Comparison of ENCODE assay signal across 28 cellular contexts in the genomic region with DNA sequence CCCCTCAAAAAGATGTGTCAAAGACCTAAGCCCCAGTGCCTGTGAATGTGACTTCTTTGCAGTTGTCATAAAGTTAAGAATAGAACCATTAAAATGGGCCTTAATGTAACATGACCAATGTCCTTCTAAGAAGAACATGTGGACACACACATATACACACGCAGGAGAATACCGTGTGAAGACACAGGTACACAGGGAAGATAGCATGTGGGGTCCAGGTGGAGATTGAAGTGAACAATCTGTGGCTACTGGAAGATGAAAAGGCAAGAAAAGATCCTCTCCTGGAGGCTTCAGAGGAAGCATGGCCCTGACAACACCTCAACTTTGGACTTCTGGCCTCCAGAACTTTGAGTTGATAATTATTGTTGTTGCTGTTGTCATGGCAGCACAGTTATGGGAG.
DNase-seq lines count a peak whose midpoint lies in the region; ATAC-seq, FAIRE-seq and TF ChIP-seq lines count a peak whose summit lies in the region.
"Had no signal": no experiment of that assay in that cellular context is flagged by ENCODE, and none has a peak within 500 bp of the region (broad histone marks: within the 10 kb centered on the region; RNA-seq: fewer than 3 reads in every experiment).

No MANE protein-coding gene starts in this region.

- no peak overlapping the region for H3K27ac Mint-ChIP-seq in activated T-helper 17 cell treated with anti-CD3 and anti-CD28 coated beads, Interleukin-2, amount 50 U/mL, for 72 hours
- H3K27ac Mint-ChIP-seq: CD4-positive, alpha-beta memory T cell; CD4-positive, CD25-positive, alpha-beta regulatory T cell; CD8-positive, alpha-beta memory T cell had no signal

- in situ Hi-C loops in K562 (cut with MboI): no loop called here

- POLR2A ChIA-PET in K562 (lab: Yijun Ruan, JAX): no interaction called here

- peak overlapping the region; percentile 74 for H3K27ac ChIP-seq in VCaP
- no peak overlapping the region for H3K27ac ChIP-seq in K562 (ENCODE audit: extremely low read depth, low read depth, low read length)
- no peak overlapping the region for H3K27ac ChIP-seq in mesendoderm (ENCODE audit: low read depth, low read length)
- no peak overlapping the region for H3K27ac ChIP-seq in mesenchymal stem cell (ENCODE audit: low read length, poor library complexity, severe bottlenecking)
- H3K27ac ChIP-seq: BLaER1 had no signal

- H3K36me3 ChIP-seq in K562 (ENCODE audit: control insufficient read depth, insufficient read depth, low read length): no peaks in the 10 kb centered on the region
- no peaks in the 10 kb centered on the region for H3K36me3 ChIP-seq in mesendoderm (ENCODE audit: control insufficient read depth, insufficient read depth, low read length)
- H3K36me3 ChIP-seq in mesenchymal stem cell (ENCODE audit: control insufficient read depth in 1 of 2, insufficient read depth in 2 of 2, low read depth in 1 of 2, low read length in 2 of 2): no peaks in the 10 kb centered on the region
- H3K36me3 ChIP-seq: BE2C, BLaER1 had no signal

- H3K23ac ChIP-seq in mesendoderm (ENCODE audit: low read length): no peak overlapping the region
- H3K23ac ChIP-seq in mesenchymal stem cell (ENCODE audit: low read length in 2 of 2): no peak overlapping the region

- H2BK12ac ChIP-seq in mesenchymal stem cell (ENCODE audit: low read length in 2 of 2): no peak overlapping the region

- H3K4me1 Mint-ChIP-seq in activated T-helper 17 cell treated with anti-CD3 and anti-CD28 coated beads, Interleukin-2, amount 50 U/mL, for 72 hours: no peaks in the 10 kb centered on the region
- H3K4me1 Mint-ChIP-seq: CD14-positive monocyte; CD4-positive, alpha-beta memory T cell; CD4-positive, CD25-positive, alpha-beta regulatory T cell; CD8-positive, alpha-beta memory T cell had no signal

- H3K4me2 ChIP-seq in K562 (ENCODE audit: insufficient read depth, low read length) (no peak overlapping the region), mesendoderm (ENCODE audit: low read length) (no peak overlapping the region), mesenchymal stem cell (ENCODE audit: low read length, poor library complexity, severe bottlenecking) (no peak overlapping the region)
- H3K4me2 ChIP-seq: BLaER1 had no signal

- H3K9ac ChIP-seq in K562 (ENCODE audit: insufficient read depth in 1 of 2, low read depth in 2 of 2, low read length in 2 of 2) (no peak overlapping the region), mesendoderm (ENCODE audit: low read length) (no peak overlapping the region), mesenchymal stem cell (ENCODE audit: low read length) (no peak overlapping the region)
- H3K9ac ChIP-seq: BLaER1 had no signal

- H4K8ac ChIP-seq in mesendoderm (ENCODE audit: low read depth, low read length): no peak overlapping the region
- H4K8ac ChIP-seq in mesenchymal stem cell (ENCODE audit: low read length): no peak overlapping the region

- FAIRE-seq in K562 (lab: Jason Lieb, UNC) (no peak), frontal cortex (lab: Jason Lieb, UNC) (no peak)
- FAIRE-seq: A204.1, GM12878, GM12892, GM18507 had no signal

- H2AK5ac ChIP-seq in mesendoderm (ENCODE audit: low read length) (no peak overlapping the region), mesenchymal stem cell (ENCODE audit: low read length, severe bottlenecking) (no peak overlapping the region)

- H2AFZ ChIP-seq in K562 (ENCODE audit: low read depth, low read length): no peak overlapping the region
- no peak overlapping the region for H2AFZ ChIP-seq in mesenchymal stem cell (ENCODE audit: low read depth, low read length)

- no peaks in the 10 kb centered on the region for H4K20me1 ChIP-seq in K562 (replicated peaks; ENCODE audit: control insufficient read depth, insufficient read depth, low read length)
- H4K20me1 ChIP-seq: BLaER1 had no signal

- H2BK15ac ChIP-seq in mesendoderm (replicated peaks; ENCODE audit: low read depth) (no peak overlapping the region), mesenchymal stem cell (ENCODE audit: low read depth, poor library complexity, severe bottlenecking) (no peak overlapping the region)

- H3K79me1 ChIP-seq in mesendoderm (ENCODE audit: low read length) (no peaks in the 10 kb centered on the region), mesenchymal stem cell (replicated peaks; ENCODE audit: low read length, poor library complexity, severe bottlenecking) (no peaks in the 10 kb centered on the region)

- no peaks in the 10 kb centered on the region for H3K9me1 ChIP-seq in K562 (ENCODE audit: control insufficient read depth, insufficient read depth, low read length)

- peaks cover 3% of the 10 kb centered on the region for H3K9me3 Mint-ChIP-seq in activated T-helper 17 cell treated with anti-CD3 and anti-CD28 coated beads, Interleukin-2, amount 50 U/mL, for 72 hours
- H3K9me3 Mint-ChIP-seq: CD8-positive, alpha-beta memory T cell had no signal

- ATAC-seq in K562: no peak
- ATAC-seq in activated T-helper 17 cell treated with anti-CD3 and anti-CD28 coated beads, Interleukin-2, amount 50 U/mL, for 72 hours (replicated peaks): no peak
- ATAC-seq: GM12878 had no signal

- no peak overlapping the region for H3K4me3 Mint-ChIP-seq in activated T-helper 17 cell treated with anti-CD3 and anti-CD28 coated beads, Interleukin-2, amount 50 U/mL, for 72 hours
- H3K4me3 Mint-ChIP-seq: CD14-positive monocyte; CD4-positive, CD25-positive, alpha-beta regulatory T cell; CD8-positive, alpha-beta memory T cell had no signal

- intact Hi-C loops in K562 (cut with micrococcal nuclease): no loop called here

- no peak overlapping the region for H3K14ac ChIP-seq in mesenchymal stem cell (ENCODE audit: low read length in 2 of 2)

- TF ChIP-seq CTCF in VCaP (conservative IDR thresholded peaks at IDR 0.05) (no peak), K562 (IDR thresholded peaks at IDR 0.05 in 2 of 3, conservative IDR thresholded peaks at IDR 0.05 in 1 of 3; ENCODE audit: insufficient read depth in 2 of 3, low read depth in 1 of 3, low read length in 3 of 3) (no peak)

- BruUV-seq in K562 (replicated peaks; lab: Mats Ljungman, UMichigan): no TSS peak

- H3K36me3 Mint-ChIP-seq in activated T-helper 17 cell treated with anti-CD3 and anti-CD28 coated beads, Interleukin-2, amount 50 U/mL, for 72 hours (ENCODE audit: low read depth): no peaks in the 10 kb centered on the region
- H3K36me3 Mint-ChIP-seq: CD14-positive monocyte; CD4-positive, alpha-beta memory T cell; CD4-positive, CD25-positive, alpha-beta regulatory T cell; CD8-positive, alpha-beta memory T cell had no signal

- no peaks in the 10 kb centered on the region for H3K9me3 ChIP-seq in K562 (replicated peaks; ENCODE audit: control insufficient read depth, insufficient read depth, low read depth, low read length)
- H3K9me3 ChIP-seq in mesenchymal stem cell (ENCODE audit: control insufficient read depth, low read length): no peaks in the 10 kb centered on the region
- H3K9me3 ChIP-seq: BE2C, BLaER1 had no signal

- H4K91ac ChIP-seq in mesenchymal stem cell (ENCODE audit: low read length): no peak overlapping the region

- no peaks in the 10 kb centered on the region for H3K27me3 ChIP-seq in K562 (ENCODE audit: control insufficient read depth in 2 of 2, insufficient read depth in 2 of 2, low read length in 2 of 2)
- H3K27me3 ChIP-seq in mesendoderm (ENCODE audit: insufficient read depth, low read length, poor library complexity): no peaks in the 10 kb centered on the region
- H3K27me3 ChIP-seq in mesenchymal stem cell (ENCODE audit: control insufficient read depth in 1 of 2, insufficient read depth in 1 of 2, low read length in 2 of 2): no peaks in the 10 kb centered on the region
- H3K27me3 ChIP-seq: BE2C, BLaER1 had no signal

- TF ChIP-seq EP300 in K562 (IDR thresholded peaks at IDR 0.05; ENCODE audit: low read length): no peak

- no peak overlapping the region for H4K5ac ChIP-seq in mesendoderm (ENCODE audit: low read length)

- H2BK5ac ChIP-seq in mesendoderm (ENCODE audit: low read length) (no peak overlapping the region), mesenchymal stem cell (ENCODE audit: low read depth, low read length, poor library complexity, severe bottlenecking) (no peak overlapping the region)

- 0% methylated on average over 2 of the region's 2 CpGs for WGBS in K562 (ENCODE audit: insufficient coverage, low coverage, missing lambda C conversion rate)
- WGBS in mesendoderm (ENCODE audit: extremely low coverage, insufficient coverage, low lambda C conversion rate): no CpG with 5 or more reads among the region's 2 CpGs
- WGBS in mesenchymal stem cell: 95% methylated on average over 2 of the region's 2 CpGs

- H3K4me1 ChIP-seq in K562 (replicated peaks in 1 of 2; ENCODE audit: control insufficient read depth in 2 of 2, insufficient read depth in 2 of 2, low read length in 2 of 2) (no peaks in the 10 kb centered on the region), mesendoderm (ENCODE audit: control insufficient read depth, low read depth, low read length) (no peaks in the 10 kb centered on the region), mesenchymal stem cell (ENCODE audit: control insufficient read depth, insufficient read depth, low read depth, low read length) (no peaks in the 10 kb centered on the region)
- H3K4me1 ChIP-seq: BE2C, BLaER1 had no signal

- no peak overlapping the region for H3K4ac ChIP-seq in mesendoderm (ENCODE audit: low read depth, low read length)
- H3K4ac ChIP-seq in mesenchymal stem cell (ENCODE audit: low read depth in 1 of 2, low read length in 2 of 2): no peak overlapping the region

- H3K18ac ChIP-seq in mesendoderm (ENCODE audit: low read length): peak overlapping the region; percentile 54
- H3K18ac ChIP-seq in mesenchymal stem cell (ENCODE audit: low read depth in 1 of 2, low read length in 2 of 2): no peak overlapping the region

- no peak for TF ChIP-seq POLR2A in K562 (conservative IDR thresholded peaks at IDR 0.05)

- no peak overlapping the region for H3K56ac ChIP-seq in mesendoderm (ENCODE audit: low read length)

- CTCF ChIA-PET in K562 (lab: Yijun Ruan, JAX; ENCODE audit: low intra/inter-chr PET ratio): no interaction called here

- no peak for TF ChIP-seq RAD21 in K562 (CRISPR knock-in tag; conservative IDR thresholded peaks at IDR 0.05 in 1 of 2, IDR thresholded peaks at IDR 0.05 in 1 of 2)

- H3K79me2 ChIP-seq in K562 (ENCODE audit: control insufficient read depth, insufficient read depth, low read length) (no peaks in the 10 kb centered on the region), mesendoderm (ENCODE audit: control insufficient read depth, insufficient read depth, low read length) (no peaks in the 10 kb centered on the region)

- peaks cover 14% of the 10 kb centered on the region for H3K27me3 Mint-ChIP-seq in activated T-helper 17 cell treated with anti-CD3 and anti-CD28 coated beads, Interleukin-2, amount 50 U/mL, for 72 hours
- H3K27me3 Mint-ChIP-seq: CD4-positive, CD25-positive, alpha-beta regulatory T cell; CD8-positive, alpha-beta memory T cell had no signal

- DNase-seq in K562 (ENCODE audit: extremely low read depth in 1 of 4, low spot score in 3 of 4) (no peak), mesendoderm (no peak), NCI-H1694 treated with DMSO at 0.1 percent for 48 hours (lab: John Stamatoyannopoulos, UW) (no peak), mesenchymal stem cell (no peak), frontal cortex (ENCODE audit: low spot score in 2 of 2) (no peak)
- DNase-seq: 8988T; ACHN; BE2C; C1 segment of cervical spinal cord; CD4-positive, alpha-beta memory T cell; CD4-positive, CD25-positive, alpha-beta regulatory T cell; CD8-positive, alpha-beta memory T cell; COR-L47; DMS 273 treated with DMSO at 0.1 percent for 48 hours; DMS153; DMS53; DMS79; DND-41; EL; GDM1 had no signal

- H2BK120ac ChIP-seq in mesendoderm (ENCODE audit: low read depth, low read length) (no peak overlapping the region), mesenchymal stem cell (ENCODE audit: low read depth, low read length) (no peak overlapping the region)

- H3K4me3 ChIP-seq in K562: no peak overlapping the region
- no peak overlapping the region for H3K4me3 ChIP-seq in mesendoderm (ENCODE audit: low read length)
- H3K4me3 ChIP-seq in mesenchymal stem cell (ENCODE audit: insufficient read depth in 1 of 2, low read depth in 1 of 2, low read length in 2 of 2): no peak overlapping the region
- H3K4me3 ChIP-seq: BLaER1, GM12878 had no signal
